In the genomic region with DNA sequence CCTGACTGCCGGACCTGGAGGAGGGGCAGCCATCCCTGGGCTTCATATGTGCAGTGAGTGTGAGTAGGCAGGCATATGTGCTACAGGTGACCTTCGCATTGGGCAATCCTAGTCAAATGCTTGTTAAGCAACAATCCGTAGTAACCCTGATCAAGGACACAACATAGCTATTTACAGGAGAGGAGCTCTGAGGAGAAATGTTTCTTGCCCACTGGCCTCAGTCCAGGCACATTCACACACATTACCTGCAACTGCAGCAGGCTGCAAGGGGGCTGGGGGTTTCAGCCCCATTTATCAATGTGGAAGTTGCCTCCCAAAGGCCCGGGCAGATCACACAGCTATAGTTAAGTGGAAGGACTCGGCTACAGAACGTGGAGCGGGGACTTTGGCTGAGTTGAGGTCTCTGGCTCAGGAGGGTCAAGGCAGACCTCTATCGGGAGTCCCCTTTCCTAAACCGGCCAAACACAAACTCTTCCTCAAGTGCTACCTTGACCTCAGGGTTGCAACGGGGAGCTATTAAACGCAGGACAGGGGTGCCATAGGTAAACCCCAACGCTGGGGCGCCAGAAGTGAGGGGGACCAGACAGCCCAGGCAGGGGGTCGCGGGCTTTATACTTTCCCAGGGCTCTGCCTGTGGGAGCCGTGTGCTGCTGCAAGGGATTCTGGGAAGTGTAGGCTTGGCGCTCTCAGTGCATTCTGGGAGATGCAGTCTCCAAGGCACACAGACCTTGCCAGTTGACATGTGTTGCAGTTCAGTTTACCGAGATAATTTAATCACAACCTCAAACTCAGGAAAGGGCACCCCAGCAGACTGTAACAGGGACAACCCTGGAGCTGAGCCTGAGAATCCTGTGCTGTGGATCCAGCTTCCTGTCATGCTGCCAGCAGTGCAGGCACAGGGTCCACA, we compare ENCODE assay signal across 1 cellular context.
A peak's percentile ranks its signal among the peaks of the same experiment; 100 is the strongest.
TF ChIP-seq lines count a peak whose summit lies in the region.

No MANE protein-coding gene starts in this region.

TF ChIP-seq in HepG2, 621 proteins besides CTCF, POLR2A, EP300 and RAD21 (continued from another document and continues in another):
- TF ChIP-seq, protein P1, sequence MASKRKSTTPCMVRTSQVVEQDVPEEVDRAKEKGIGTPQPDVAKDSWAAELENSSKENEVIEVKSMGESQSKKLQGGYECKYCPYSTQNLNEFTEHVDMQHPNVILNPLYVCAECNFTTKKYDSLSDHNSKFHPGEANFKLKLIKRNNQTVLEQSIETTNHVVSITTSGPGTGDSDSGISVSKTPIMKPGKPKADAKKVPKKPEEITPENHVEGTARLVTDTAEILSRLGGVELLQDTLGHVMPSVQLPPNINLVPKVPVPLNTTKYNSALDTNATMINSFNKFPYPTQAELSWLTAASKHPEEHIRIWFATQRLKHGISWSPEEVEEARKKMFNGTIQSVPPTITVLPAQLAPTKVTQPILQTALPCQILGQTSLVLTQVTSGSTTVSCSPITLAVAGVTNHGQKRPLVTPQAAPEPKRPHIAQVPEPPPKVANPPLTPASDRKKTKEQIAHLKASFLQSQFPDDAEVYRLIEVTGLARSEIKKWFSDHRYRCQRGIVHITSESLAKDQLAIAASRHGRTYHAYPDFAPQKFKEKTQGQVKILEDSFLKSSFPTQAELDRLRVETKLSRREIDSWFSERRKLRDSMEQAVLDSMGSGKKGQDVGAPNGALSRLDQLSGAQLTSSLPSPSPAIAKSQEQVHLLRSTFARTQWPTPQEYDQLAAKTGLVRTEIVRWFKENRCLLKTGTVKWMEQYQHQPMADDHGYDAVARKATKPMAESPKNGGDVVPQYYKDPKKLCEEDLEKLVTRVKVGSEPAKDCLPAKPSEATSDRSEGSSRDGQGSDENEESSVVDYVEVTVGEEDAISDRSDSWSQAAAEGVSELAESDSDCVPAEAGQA (IDR thresholded peaks at IDR 0.05; ENCODE audit: low read depth), result peak; percentile 63; the same call in 1 of the 2 replicates
- TF ChIP-seq, protein P1 (CRISPR knock-in tag; IDR thresholded peaks at IDR 0.05; ENCODE audit: borderline replicate concordance), result no peak
- TF ChIP-seq SP2 (CRISPR knock-in tag; IDR thresholded peaks at IDR 0.05), result no peak
- no peak; the same call in 1 of the 2 replicates for TF ChIP-seq MEIS1 (CRISPR knock-in tag; IDR thresholded peaks at IDR 0.05; ENCODE audit: borderline replicate concordance)
- TF ChIP-seq, protein P2, sequence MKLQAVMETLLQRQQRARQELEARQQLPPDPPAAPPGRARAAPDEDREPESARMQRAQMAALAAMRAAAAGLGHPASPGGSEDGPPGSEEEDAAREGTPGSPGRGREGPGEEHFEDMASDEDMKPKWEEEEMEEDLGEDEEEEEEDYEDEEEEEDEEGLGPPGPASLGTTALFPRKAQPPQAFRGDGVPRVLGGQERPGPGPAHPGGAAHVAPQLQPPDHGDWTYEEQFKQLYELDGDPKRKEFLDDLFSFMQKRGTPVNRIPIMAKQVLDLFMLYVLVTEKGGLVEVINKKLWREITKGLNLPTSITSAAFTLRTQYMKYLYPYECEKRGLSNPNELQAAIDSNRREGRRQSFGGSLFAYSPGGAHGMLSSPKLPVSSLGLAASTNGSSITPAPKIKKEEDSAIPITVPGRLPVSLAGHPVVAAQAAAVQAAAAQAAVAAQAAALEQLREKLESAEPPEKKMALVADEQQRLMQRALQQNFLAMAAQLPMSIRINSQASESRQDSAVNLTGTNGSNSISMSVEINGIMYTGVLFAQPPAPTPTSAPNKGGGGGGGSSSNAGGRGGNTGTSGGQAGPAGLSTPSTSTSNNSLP (IDR thresholded peaks at IDR 0.05; ENCODE audit: low read depth, low read length), result peak; percentile 97
- TF ChIP-seq HOXA3 (CRISPR knock-in tag; IDR thresholded peaks at IDR 0.05), result peak; percentile 95
- peak; percentile 17; the same call in 1 of the 2 replicates for TF ChIP-seq GFI1 (CRISPR knock-in tag; IDR thresholded peaks at IDR 0.05; ENCODE audit: borderline replicate concordance)
- TF ChIP-seq, protein P3, sequence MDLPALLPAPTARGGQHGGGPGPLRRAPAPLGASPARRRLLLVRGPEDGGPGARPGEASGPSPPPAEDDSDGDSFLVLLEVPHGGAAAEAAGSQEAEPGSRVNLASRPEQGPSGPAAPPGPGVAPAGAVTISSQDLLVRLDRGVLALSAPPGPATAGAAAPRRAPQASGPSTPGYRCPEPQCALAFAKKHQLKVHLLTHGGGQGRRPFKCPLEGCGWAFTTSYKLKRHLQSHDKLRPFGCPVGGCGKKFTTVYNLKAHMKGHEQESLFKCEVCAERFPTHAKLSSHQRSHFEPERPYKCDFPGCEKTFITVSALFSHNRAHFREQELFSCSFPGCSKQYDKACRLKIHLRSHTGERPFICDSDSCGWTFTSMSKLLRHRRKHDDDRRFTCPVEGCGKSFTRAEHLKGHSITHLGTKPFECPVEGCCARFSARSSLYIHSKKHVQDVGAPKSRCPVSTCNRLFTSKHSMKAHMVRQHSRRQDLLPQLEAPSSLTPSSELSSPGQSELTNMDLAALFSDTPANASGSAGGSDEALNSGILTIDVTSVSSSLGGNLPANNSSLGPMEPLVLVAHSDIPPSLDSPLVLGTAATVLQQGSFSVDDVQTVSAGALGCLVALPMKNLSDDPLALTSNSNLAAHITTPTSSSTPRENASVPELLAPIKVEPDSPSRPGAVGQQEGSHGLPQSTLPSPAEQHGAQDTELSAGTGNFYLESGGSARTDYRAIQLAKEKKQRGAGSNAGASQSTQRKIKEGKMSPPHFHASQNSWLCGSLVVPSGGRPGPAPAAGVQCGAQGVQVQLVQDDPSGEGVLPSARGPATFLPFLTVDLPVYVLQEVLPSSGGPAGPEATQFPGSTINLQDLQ (CRISPR knock-in tag; IDR thresholded peaks at IDR 0.05), result peak; percentile 90; the same call in 1 of the 2 replicates
- no peak for TF ChIP-seq GABPA (IDR thresholded peaks at IDR 0.05; ENCODE audit: low read depth, low read length)
- peak; percentile 53 for TF ChIP-seq GABPA (CRISPR knock-in tag; IDR thresholded peaks at IDR 0.05; ENCODE audit: low read depth)
- TF ChIP-seq, protein P4, sequence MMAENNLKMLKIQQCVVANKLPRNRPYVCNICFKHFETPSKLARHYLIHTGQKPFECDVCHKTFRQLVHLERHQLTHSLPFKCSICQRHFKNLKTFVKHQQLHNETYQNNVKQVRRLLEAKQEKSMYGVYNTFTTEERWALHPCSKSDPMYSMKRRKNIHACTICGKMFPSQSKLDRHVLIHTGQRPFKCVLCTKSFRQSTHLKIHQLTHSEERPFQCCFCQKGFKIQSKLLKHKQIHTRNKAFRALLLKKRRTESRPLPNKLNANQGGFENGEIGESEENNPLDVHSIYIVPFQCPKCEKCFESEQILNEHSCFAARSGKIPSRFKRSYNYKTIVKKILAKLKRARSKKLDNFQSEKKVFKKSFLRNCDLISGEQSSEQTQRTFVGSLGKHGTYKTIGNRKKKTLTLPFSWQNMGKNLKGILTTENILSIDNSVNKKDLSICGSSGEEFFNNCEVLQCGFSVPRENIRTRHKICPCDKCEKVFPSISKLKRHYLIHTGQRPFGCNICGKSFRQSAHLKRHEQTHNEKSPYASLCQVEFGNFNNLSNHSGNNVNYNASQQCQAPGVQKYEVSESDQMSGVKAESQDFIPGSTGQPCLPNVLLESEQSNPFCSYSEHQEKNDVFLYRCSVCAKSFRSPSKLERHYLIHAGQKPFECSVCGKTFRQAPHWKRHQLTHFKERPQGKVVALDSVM (CRISPR knock-in tag; IDR thresholded peaks at IDR 0.05), result peak; percentile 70
- TF ChIP-seq, protein P5, sequence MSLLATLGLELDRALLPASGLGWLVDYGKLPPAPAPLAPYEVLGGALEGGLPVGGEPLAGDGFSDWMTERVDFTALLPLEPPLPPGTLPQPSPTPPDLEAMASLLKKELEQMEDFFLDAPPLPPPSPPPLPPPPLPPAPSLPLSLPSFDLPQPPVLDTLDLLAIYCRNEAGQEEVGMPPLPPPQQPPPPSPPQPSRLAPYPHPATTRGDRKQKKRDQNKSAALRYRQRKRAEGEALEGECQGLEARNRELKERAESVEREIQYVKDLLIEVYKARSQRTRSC (CRISPR knock-in tag; IDR thresholded peaks at IDR 0.05; ENCODE audit: low read depth), result 0 out of 2 replicates have a peak, but pooled peaks have one; percentile 28
- TF ChIP-seq SIX1 (CRISPR knock-in tag; IDR thresholded peaks at IDR 0.05; ENCODE audit: borderline replicate concordance), result peak; percentile 54; the same call in 1 of the 2 replicates
- TF ChIP-seq PAX8 (CRISPR knock-in tag; IDR thresholded peaks at IDR 0.05; ENCODE audit: borderline replicate concordance), result no peak
- TF ChIP-seq, protein P6, sequence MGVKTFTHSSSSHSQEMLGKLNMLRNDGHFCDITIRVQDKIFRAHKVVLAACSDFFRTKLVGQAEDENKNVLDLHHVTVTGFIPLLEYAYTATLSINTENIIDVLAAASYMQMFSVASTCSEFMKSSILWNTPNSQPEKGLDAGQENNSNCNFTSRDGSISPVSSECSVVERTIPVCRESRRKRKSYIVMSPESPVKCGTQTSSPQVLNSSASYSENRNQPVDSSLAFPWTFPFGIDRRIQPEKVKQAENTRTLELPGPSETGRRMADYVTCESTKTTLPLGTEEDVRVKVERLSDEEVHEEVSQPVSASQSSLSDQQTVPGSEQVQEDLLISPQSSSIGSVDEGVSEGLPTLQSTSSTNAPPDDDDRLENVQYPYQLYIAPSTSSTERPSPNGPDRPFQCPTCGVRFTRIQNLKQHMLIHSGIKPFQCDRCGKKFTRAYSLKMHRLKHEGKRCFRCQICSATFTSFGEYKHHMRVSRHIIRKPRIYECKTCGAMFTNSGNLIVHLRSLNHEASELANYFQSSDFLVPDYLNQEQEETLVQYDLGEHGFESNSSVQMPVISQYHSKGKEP (CRISPR knock-in tag; IDR thresholded peaks at IDR 0.05), result no peak
- no peak for TF ChIP-seq RELA (CRISPR knock-in tag; IDR thresholded peaks at IDR 0.05)
- peak; percentile 93; the same call in 1 of the 2 replicates for TF ChIP-seq ZFP37 (CRISPR knock-in tag; IDR thresholded peaks at IDR 0.05; ENCODE audit: borderline replicate concordance)
- 0 out of 2 replicates have a peak, but pooled peaks have one; percentile 64 for TF ChIP-seq YEATS2 (CRISPR knock-in tag; IDR thresholded peaks at IDR 0.05; ENCODE audit: borderline replicate concordance)
- TF ChIP-seq, protein P7, sequence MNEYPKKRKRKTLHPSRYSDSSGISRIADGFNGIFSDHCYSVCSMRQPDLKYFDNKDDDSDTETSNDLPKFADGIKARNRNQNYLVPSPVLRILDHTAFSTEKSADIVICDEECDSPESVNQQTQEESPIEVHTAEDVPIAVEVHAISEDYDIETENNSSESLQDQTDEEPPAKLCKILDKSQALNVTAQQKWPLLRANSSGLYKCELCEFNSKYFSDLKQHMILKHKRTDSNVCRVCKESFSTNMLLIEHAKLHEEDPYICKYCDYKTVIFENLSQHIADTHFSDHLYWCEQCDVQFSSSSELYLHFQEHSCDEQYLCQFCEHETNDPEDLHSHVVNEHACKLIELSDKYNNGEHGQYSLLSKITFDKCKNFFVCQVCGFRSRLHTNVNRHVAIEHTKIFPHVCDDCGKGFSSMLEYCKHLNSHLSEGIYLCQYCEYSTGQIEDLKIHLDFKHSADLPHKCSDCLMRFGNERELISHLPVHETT (CRISPR knock-in tag; conservative IDR thresholded peaks at IDR 0.05), result peak; percentile 76; the same call in 1 of the 2 replicates
- TF ChIP-seq, protein P8, sequence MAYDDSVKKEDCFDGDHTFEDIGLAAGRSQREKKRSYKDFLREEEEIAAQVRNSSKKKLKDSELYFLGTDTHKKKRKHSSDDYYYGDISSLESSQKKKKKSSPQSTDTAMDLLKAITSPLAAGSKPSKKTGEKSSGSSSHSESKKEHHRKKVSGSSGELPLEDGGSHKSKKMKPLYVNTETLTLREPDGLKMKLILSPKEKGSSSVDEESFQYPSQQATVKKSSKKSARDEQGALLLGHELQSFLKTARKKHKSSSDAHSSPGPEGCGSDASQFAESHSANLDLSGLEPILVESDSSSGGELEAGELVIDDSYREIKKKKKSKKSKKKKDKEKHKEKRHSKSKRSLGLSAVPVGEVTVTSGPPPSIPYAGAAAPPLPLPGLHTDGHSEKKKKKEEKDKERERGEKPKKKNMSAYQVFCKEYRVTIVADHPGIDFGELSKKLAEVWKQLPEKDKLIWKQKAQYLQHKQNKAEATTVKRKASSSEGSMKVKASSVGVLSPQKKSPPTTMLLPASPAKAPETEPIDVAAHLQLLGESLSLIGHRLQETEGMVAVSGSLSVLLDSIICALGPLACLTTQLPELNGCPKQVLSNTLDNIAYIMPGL (CRISPR knock-in tag; IDR thresholded peaks at IDR 0.05; ENCODE audit: borderline replicate concordance in 1 of 2, low read depth in 1 of 2), result peak; percentile 36 to 70; a peak in 3 of 4 replicates
- TF ChIP-seq FOXO1 (CRISPR knock-in tag; IDR thresholded peaks at IDR 0.05), result peak; percentile 98
- TF ChIP-seq, protein P9, sequence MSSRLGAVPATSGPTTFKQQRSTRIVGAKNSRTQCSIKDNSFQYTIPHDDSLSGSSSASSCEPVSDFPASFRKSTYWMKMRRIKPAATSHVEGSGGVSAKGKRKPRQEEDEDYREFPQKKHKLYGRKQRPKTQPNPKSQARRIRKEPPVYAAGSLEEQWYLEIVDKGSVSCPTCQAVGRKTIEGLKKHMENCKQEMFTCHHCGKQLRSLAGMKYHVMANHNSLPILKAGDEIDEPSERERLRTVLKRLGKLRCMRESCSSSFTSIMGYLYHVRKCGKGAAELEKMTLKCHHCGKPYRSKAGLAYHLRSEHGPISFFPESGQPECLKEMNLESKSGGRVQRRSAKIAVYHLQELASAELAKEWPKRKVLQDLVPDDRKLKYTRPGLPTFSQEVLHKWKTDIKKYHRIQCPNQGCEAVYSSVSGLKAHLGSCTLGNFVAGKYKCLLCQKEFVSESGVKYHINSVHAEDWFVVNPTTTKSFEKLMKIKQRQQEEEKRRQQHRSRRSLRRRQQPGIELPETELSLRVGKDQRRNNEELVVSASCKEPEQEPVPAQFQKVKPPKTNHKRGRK (CRISPR knock-in tag; IDR thresholded peaks at IDR 0.05), result no peak
- no peak for TF ChIP-seq ZNF343 (CRISPR knock-in tag; IDR thresholded peaks at IDR 0.05)
- TF ChIP-seq ZNF660 (CRISPR knock-in tag; IDR thresholded peaks at IDR 0.05; ENCODE audit: borderline replicate concordance, low read depth), result no peak
- peak; percentile 59; the same call in 1 of the 2 replicates for TF ChIP-seq MAZ (IDR thresholded peaks at IDR 0.05; ENCODE audit: borderline replicate concordance, low read depth, low read length)
- TF ChIP-seq MAZ (CRISPR knock-in tag; IDR thresholded peaks at IDR 0.05; ENCODE audit: low read depth), result peak; percentile 63; the same call in 1 of the 2 replicates
- TF ChIP-seq ZNF329 (CRISPR knock-in tag; IDR thresholded peaks at IDR 0.05; ENCODE audit: low read depth), result no peak; the same call in 1 of the 2 replicates
- TF ChIP-seq ZNF605 (CRISPR knock-in tag; IDR thresholded peaks at IDR 0.05), result peak; percentile 89
- peak; percentile 98; the same call in 1 of the 2 replicates for TF ChIP-seq ZNF619 (CRISPR knock-in tag; IDR thresholded peaks at IDR 0.05)
- TF ChIP-seq ZNF44 (CRISPR knock-in tag; IDR thresholded peaks at IDR 0.05), result peak; percentile 73
- TF ChIP-seq ZNF747 (CRISPR knock-in tag; IDR thresholded peaks at IDR 0.05; ENCODE audit: borderline replicate concordance), result peak; percentile 92
